ENCODE assay signal across 8 cellular contexts in the genomic region with DNA sequence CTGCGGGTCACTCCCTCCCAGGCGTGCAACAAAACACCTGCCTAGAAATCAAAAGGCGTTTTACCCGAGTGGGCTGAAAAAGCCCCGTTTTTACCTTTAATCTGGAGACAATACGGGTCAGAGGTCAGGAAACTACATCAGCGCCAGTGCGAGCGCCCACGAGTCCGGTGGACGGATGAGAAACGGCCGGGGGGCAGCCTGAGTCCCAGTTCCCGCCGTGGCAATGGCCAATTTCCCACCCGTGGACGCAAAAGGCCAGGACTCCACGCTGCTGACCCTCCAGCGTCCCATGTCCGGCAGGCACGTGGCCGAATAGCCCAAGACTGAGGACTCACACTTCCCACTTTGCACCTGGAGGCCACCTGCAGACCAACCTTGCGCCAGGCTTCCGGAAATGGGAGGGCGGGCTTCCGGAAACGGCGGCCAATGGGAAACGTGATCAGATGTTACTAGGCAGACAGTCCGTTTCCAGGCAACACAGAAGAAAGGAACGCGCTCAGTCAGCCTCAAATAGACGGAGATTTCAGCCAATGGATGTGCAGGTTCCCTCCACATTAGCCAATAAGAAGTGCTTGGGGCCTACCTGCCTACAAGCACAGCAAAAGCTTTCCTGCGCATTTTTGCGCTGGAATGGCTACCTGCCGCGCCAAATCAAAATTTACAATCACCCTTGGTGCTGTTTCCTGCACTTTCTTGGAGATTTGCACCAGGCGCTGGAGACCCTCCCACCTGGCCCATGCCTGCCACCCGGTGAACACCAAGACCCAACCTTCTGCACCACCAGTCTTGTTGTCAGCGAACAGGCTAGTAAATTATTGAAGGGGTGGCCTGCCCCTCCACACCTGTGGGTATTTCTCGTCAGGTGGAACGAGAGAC. TPM values are rescaled to one million over a fixed set of nuclear protein-coding genes. Genes with fewer than 3 reads are reported as not detected.
DNase-seq lines count a peak whose midpoint lies in the region; ATAC-seq, FAIRE-seq and TF ChIP-seq lines count a peak whose summit lies in the region.

No MANE protein-coding gene starts in this region.

- H3K27ac Mint-ChIP-seq in IgD-negative memory B cell (peak overlapping the region in 2 of 3 donors; percentile 11 to 83), T-cell (peak overlapping the region in 1 of 2 donors; percentile 11), astrocyte (ENCODE audit: unreplicated experiment) (no peak overlapping the region)

- H3K9me3 ChIP-seq in astrocyte (ENCODE audit: insufficient read depth, low read depth, low read length) (peaks cover 10% of the 10 kb centered on the region), right cardiac atrium (ENCODE audit: control insufficient read depth, low read length) (no peaks in the 10 kb centered on the region), prostate gland (no peaks in the 10 kb centered on the region)

- intact Hi-C loops in right cardiac atrium (cut with DNase I), result no loop called here
- intact Hi-C loops in prostate gland (cut with DNase I), result no loop called here

- H4K20me1 ChIP-seq in astrocyte (ENCODE audit: insufficient read depth, low read length), result no peaks in the 10 kb centered on the region

- H3K79me2 ChIP-seq in astrocyte (ENCODE audit: insufficient read depth, low read length), result peaks cover 6% of the 10 kb centered on the region

- H3K27me3 ChIP-seq in astrocyte (ENCODE audit: insufficient read depth, low read length), result no peaks in the 10 kb centered on the region
- no peaks in the 10 kb centered on the region for H3K27me3 ChIP-seq in right cardiac atrium (ENCODE audit: control insufficient read depth, insufficient read depth)
- H3K27me3 ChIP-seq in prostate gland (replicated peaks; ENCODE audit: insufficient read depth), result no peaks in the 10 kb centered on the region

- peak overlapping the region; percentile 81 to 97 (median 90) for H3K4me3 Mint-ChIP-seq in IgD-negative memory B cell
- peak overlapping the region; percentile 53 to 83 (median 75) for H3K4me3 Mint-ChIP-seq in T-cell
- H3K4me3 Mint-ChIP-seq in astrocyte (ENCODE audit: unreplicated experiment), result peak overlapping the region; percentile 93

- peak; percentile 97 for FAIRE-seq in astrocyte (lab: Jason Lieb, UNC)

- H3K9me3 Mint-ChIP-seq in IgD-negative memory B cell (peaks cover 2 to 26% (median 17%) of the 10 kb centered on the region in 3 donors), T-cell (peaks cover 14 to 58% (median 43%) of the 10 kb centered on the region in 3 donors), astrocyte (ENCODE audit: unreplicated experiment) (peaks cover 2% of the 10 kb centered on the region)

- H3K4me3 ChIP-seq in astrocyte (ENCODE audit: insufficient read depth, low read depth, low read length) (peak overlapping the region; percentile 83), right cardiac atrium (ENCODE audit: low read length) (peak overlapping the region; percentile 82), prostate gland (peak overlapping the region; percentile 50 to 56)

- TF ChIP-seq CTCF in astrocyte (IDR thresholded peaks at IDR 0.05; ENCODE audit: insufficient read depth, low read depth, low read length), result no peak
- peak in 1 of 4 experiments; percentile 14 for TF ChIP-seq CTCF in prostate gland (IDR thresholded peaks at IDR 0.05)

- peak overlapping the region; percentile 70 for H3K9ac ChIP-seq in astrocyte (ENCODE audit: low read length)

- H3K27me3 Mint-ChIP-seq in IgD-negative memory B cell, result no peaks in the 10 kb centered on the region
- no peaks in the 10 kb centered on the region for H3K27me3 Mint-ChIP-seq in T-cell
- no peaks in the 10 kb centered on the region for H3K27me3 Mint-ChIP-seq in astrocyte (ENCODE audit: low read depth, unreplicated experiment)

- H3K27ac ChIP-seq in astrocyte (ENCODE audit: low read depth, low read length) (peak overlapping the region; percentile 34), right cardiac atrium (ENCODE audit: low read length) (no peak overlapping the region), prostate gland (no peak overlapping the region)

- H3K4me2 ChIP-seq in astrocyte (ENCODE audit: low read length), result peak overlapping the region; percentile 93

- CTCF ChIA-PET in T-cell (lab: Charles Lee), result no interaction called here

- H3K4me1 Mint-ChIP-seq in IgD-negative memory B cell, result peaks cover 13 to 19% (median 18%) of the 10 kb centered on the region in 3 donors
- peaks cover 12 to 23% (median 14%) of the 10 kb centered on the region in 3 donors for H3K4me1 Mint-ChIP-seq in T-cell
- peaks cover 2% of the 10 kb centered on the region for H3K4me1 Mint-ChIP-seq in astrocyte (ENCODE audit: low read depth, unreplicated experiment)

- H3K36me3 ChIP-seq in astrocyte (ENCODE audit: insufficient read depth, low read length) (peaks cover 2% of the 10 kb centered on the region), prostate gland (peaks cover 0 to 2% of the 10 kb centered on the region in 2 donors)

- peak overlapping the region; percentile 100 for H2AFZ ChIP-seq in astrocyte (ENCODE audit: low read depth, low read length)

- H3K36me3 Mint-ChIP-seq in IgD-negative memory B cell (peaks cover 30% of the 10 kb centered on the region), T-cell (peaks cover 52% of the 10 kb centered on the region), astrocyte (ENCODE audit: low read depth, unreplicated experiment) (peaks cover 22% of the 10 kb centered on the region)

- H3K4me1 ChIP-seq in astrocyte (ENCODE audit: insufficient read depth, low read length) (no peaks in the 10 kb centered on the region), right cardiac atrium (ENCODE audit: control insufficient read depth, insufficient read depth, low read length) (no peaks in the 10 kb centered on the region), prostate gland (replicated peaks) (no peaks in the 10 kb centered on the region)

- TF ChIP-seq POLR2A in prostate gland (IDR thresholded peaks at IDR 0.05), result no peak

- peak; percentile 80 to 99 (median 84) for ATAC-seq in T-cell (replicated peaks in 1 of 4)
- peak; percentile 99 to 100 for ATAC-seq in right cardiac atrium

- under 1% methylated on average over 43 of the region's 43 CpGs for WGBS in right cardiac atrium
- under 1% methylated on average over 43 of the region's 43 CpGs for WGBS in prostate gland

- POLR2A ChIA-PET in T-cell (lab: Charles Lee), result no interaction called here

- DNase-seq in NCI-H2107 treated with DMSO at 0.1 percent for 48 hours (lab: John Stamatoyannopoulos, UW; ENCODE audit: unreplicated experiment), result peak; percentile 46
- DNase-seq in NCI-H2107 (lab: John Stamatoyannopoulos, UW), result no peak
- peak in 33 of 34 experiments; percentile 2 to 89 (median 49) for DNase-seq in T-cell
- DNase-seq in astrocyte (ENCODE audit: low read depth), result peak; percentile 96
- DNase-seq in right cardiac atrium, result peak; percentile 85 to 93 (median 90)
- peak; percentile 92 for DNase-seq in prostate gland (ENCODE audit: low spot score)
- peak; percentile 94 for DNase-seq in ureter (ENCODE audit: low spot score)

RNA-seq across cellular contexts. Expression of gene ZFP14, which starts 47.4 kb away (rescaled TPM):
- polyA plus RNA-seq in IgD-negative memory B cell (5.0 TPM), right cardiac atrium (2.5 TPM)
- total RNA-seq in T-cell (10 to 100 TPM in 4 of 5 donors, 1 to 10 TPM in 1; 5.7 to 13.9 (median 11.6) TPM), astrocyte (3.2 and 3.4 TPM in 2 replicates), right cardiac atrium (1 to 10 TPM; 3.2 to 4.8 (median 3.7) TPM), prostate gland (1 to 10 TPM; 5.2 to 7.2 TPM), ureter (11.9 TPM)
